Comparison of ENCODE assay signal across 8 cellular contexts in genomic region chr16:10552998-10553491, GRCh38. TPM values are rescaled to one million over a fixed set of nuclear protein-coding genes. Genes with fewer than 3 reads are reported as not detected.
DNase-seq lines count a peak whose midpoint lies in the region; ATAC-seq and TF ChIP-seq lines count a peak whose summit lies in the region.

No MANE protein-coding gene starts in this region.

- H3K4me1 Mint-ChIP-seq in T-helper 1 cell treated with Interleukin-12 subunit alpha and Interleukin-12 subunit beta and Interleukin-4 antibody, amounts not matched to agents 30 μg/mL and 1 μg/mL, for 36 hours (ENCODE audit: low read depth) = peaks cover 9% of the 10 kb centered on the region
- peaks cover 12 to 13% of the 10 kb centered on the region in 2 donors for H3K4me1 Mint-ChIP-seq in natural killer cell treated with Interleukin-12 subunit alpha and Interleukin-12 subunit beta and Interleukin-15 and Interleukin-18, amount 100 ng/mL, for 72 hours (ENCODE audit: low read depth in 2 of 2)

- H3K36me3 ChIP-seq in adrenal gland (replicated peaks in 1 of 2) = no peaks in the 10 kb centered on the region

- H3K9me3 Mint-ChIP-seq in T-helper 1 cell treated with Interleukin-12 subunit alpha and Interleukin-12 subunit beta and Interleukin-4 antibody, amounts not matched to agents 30 μg/mL and 1 μg/mL, for 36 hours = peaks cover 7% of the 10 kb centered on the region
- H3K9me3 Mint-ChIP-seq in natural killer cell treated with Interleukin-12 subunit alpha and Interleukin-12 subunit beta and Interleukin-15 and Interleukin-18, amount 100 ng/mL, for 72 hours = peaks cover 5% of the 10 kb centered on the region

- H3K9me3 ChIP-seq in adrenal gland (replicated peaks in 1 of 3) = no peaks in the 10 kb centered on the region

- H3K27ac Mint-ChIP-seq in T-helper 1 cell treated with Interleukin-12 subunit alpha and Interleukin-12 subunit beta and Interleukin-4 antibody, amounts not matched to agents 30 μg/mL and 1 μg/mL, for 36 hours = peak overlapping the region; percentile 73
- H3K27ac Mint-ChIP-seq in natural killer cell treated with Interleukin-12 subunit alpha and Interleukin-12 subunit beta and Interleukin-15 and Interleukin-18, amount 100 ng/mL, for 72 hours = peak overlapping the region; percentile 74 to 79

- H3K27me3 Mint-ChIP-seq in T-helper 1 cell treated with Interleukin-12 subunit alpha and Interleukin-12 subunit beta and Interleukin-4 antibody, amounts not matched to agents 30 μg/mL and 1 μg/mL, for 36 hours (ENCODE audit: low read depth) = peaks cover 16% of the 10 kb centered on the region
- peaks cover 18 to 26% of the 10 kb centered on the region in 2 donors for H3K27me3 Mint-ChIP-seq in natural killer cell treated with Interleukin-12 subunit alpha and Interleukin-12 subunit beta and Interleukin-15 and Interleukin-18, amount 100 ng/mL, for 72 hours

- peak overlapping the region in 1 of 5 donors; percentile 51 for H3K27ac ChIP-seq in adrenal gland

- DNase-seq in adrenal gland (peak in 5 of 7 donors; percentile 24 to 68 (median 37)), COR-L47 (lab: John Stamatoyannopoulos, UW) (no peak), NCI-H2196 treated with DMSO at 0.1 percent for 48 hours (lab: John Stamatoyannopoulos, UW; ENCODE audit: unreplicated experiment) (no peak), NCI-H526 treated with DMSO at 0.1 percent for 48 hours (lab: John Stamatoyannopoulos, UW) (no peak)
- peak; percentile 75 for DNase-seq in natural killer cell treated with Interleukin-12 subunit alpha and Interleukin-12 subunit beta and Interleukin-15 and Interleukin-18, amount 100 ng/mL, for 72 hours (ENCODE audit: low spot score)

- no peak overlapping the region for H3K4me3 ChIP-seq in adrenal gland

- H3K4me1 ChIP-seq in adrenal gland (replicated peaks in 1 of 2) = no peaks in the 10 kb centered on the region

- no peak for TF ChIP-seq CTCF in adrenal gland (IDR thresholded peaks at IDR 0.05)

- peak; percentile 95 for ATAC-seq in GM18517 (IDR thresholded peaks at IDR 0.05; ENCODE audit: unreplicated experiment)
- peak; percentile 97 for ATAC-seq in HG02798 (IDR thresholded peaks at IDR 0.05; ENCODE audit: poor library complexity, unreplicated experiment)
- peak; percentile 92 to 94 for ATAC-seq in natural killer cell treated with Interleukin-12 subunit alpha and Interleukin-12 subunit beta and Interleukin-15 and Interleukin-18, amount 100 ng/mL, for 72 hours

- intact Hi-C loops in adrenal gland (cut with DNase I) = no loop called here

- TF ChIP-seq POLR2A in adrenal gland (IDR thresholded peaks at IDR 0.05) = no peak

- 75 to 84% (median 78%) methylated on average over 19 of the region's 19 CpGs for WGBS in adrenal gland, 4 donors

- peak overlapping the region; percentile 84 for H3K4me3 Mint-ChIP-seq in T-helper 1 cell treated with Interleukin-12 subunit alpha and Interleukin-12 subunit beta and Interleukin-4 antibody, amounts not matched to agents 30 μg/mL and 1 μg/mL, for 36 hours
- H3K4me3 Mint-ChIP-seq in natural killer cell treated with Interleukin-12 subunit alpha and Interleukin-12 subunit beta and Interleukin-15 and Interleukin-18, amount 100 ng/mL, for 72 hours = peak overlapping the region; percentile 83

- no peaks in the 10 kb centered on the region for H3K27me3 ChIP-seq in adrenal gland

- no peaks in the 10 kb centered on the region for H3K36me3 Mint-ChIP-seq in T-helper 1 cell treated with Interleukin-12 subunit alpha and Interleukin-12 subunit beta and Interleukin-4 antibody, amounts not matched to agents 30 μg/mL and 1 μg/mL, for 36 hours (ENCODE audit: low read depth)
- no peaks in the 10 kb centered on the region for H3K36me3 Mint-ChIP-seq in natural killer cell treated with Interleukin-12 subunit alpha and Interleukin-12 subunit beta and Interleukin-15 and Interleukin-18, amount 100 ng/mL, for 72 hours

RNA-seq across cellular contexts. Expression of gene EMP2, which starts 27.4 kb away (rescaled TPM):
- total RNA-seq in adrenal gland = 10 to 100 TPM in 7 of 8 donors, 1 to 10 TPM in 1; 6.2 to 34.0 (median 14.9) TPM
- polyA plus RNA-seq in adrenal gland = 10 to 100 TPM in 2 of 3 donors, 1 to 10 TPM in 1; 5.9 to 10.2 (median 10.0) TPM
- not detected for total RNA-seq in natural killer cell treated with Interleukin-12 subunit alpha and Interleukin-12 subunit beta and Interleukin-15 and Interleukin-18, amount 100 ng/mL, for 72 hours

Comparison
In these comparisons a context has a peak if more than half of its experiments do, and no peak if none do; other contexts are left out.
1. DNase-seq: peak in adrenal gland (5 of 7) and natural killer cell treated with Interleukin-12 subunit alpha and Interleukin-12 subunit beta and Interleukin-15 and Interleukin-18, amount 100 ng/mL, for 72 hours (single experiment); none in COR-L47 (single experiment), NCI-H2196 treated with DMSO at 0.1 percent for 48 hours (single experiment) and NCI-H526 treated with DMSO at 0.1 percent for 48 hours (single experiment).
2. RNA of gene EMP2, which starts 27.4 kb away (total RNA-seq): 6.2 to 34.0 TPM in adrenal gland; not detected in natural killer cell treated with Interleukin-12 subunit alpha and Interleukin-12 subunit beta and Interleukin-15 and Interleukin-18, amount 100 ng/mL, for 72 hours; every median in the first group is over 4 times any median in the second.
3. Peak in every context shown above with its lines, with median percentiles within 50 percentile points of each other: ATAC-seq.